ENCODE assay signal across 1 cellular context in the genomic region with DNA sequence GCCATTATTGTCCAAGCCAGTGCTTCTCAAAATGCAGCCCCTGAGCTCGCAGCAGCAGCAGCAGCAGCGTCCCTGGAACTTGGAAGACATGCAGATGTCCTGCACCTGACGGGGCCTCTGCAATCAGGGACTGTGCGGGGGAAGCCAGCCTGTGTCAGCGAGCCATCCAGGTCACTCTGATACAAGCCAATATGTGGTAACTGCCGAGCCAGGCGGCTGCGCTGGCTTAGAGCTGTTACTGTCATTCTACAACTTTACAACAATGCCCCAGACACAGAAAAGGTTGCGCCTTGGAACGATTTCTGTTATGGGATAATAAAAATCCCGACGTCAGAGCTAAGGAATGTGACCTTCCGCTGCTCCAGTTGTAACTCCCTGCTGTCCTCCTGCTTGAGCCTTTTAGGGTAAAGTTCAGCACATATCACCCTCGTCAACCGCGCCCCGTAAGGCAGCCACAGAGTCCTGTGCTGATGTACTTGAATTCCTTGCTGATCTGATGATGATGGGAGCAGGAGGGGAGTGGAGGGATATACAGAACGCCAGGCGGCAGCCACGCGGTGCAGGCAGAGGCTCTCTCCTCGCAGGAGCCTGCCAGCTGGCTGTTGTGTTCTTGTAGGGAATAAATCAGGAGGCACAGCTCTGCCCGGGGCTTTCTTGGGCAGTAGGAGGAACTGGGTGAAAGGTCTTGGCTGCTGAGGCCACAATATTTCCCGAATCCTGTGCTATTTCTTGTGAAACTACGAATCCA.
TF ChIP-seq lines count a peak whose summit lies in the region.

No MANE protein-coding gene starts in this region.

TF ChIP-seq in SK-N-SH, 30 proteins besides CTCF, POLR2A, EP300 and RAD21:
- TF ChIP-seq GATA2 (CRISPR knock-in tag; IDR thresholded peaks at IDR 0.05) = no peak
- no peak for TF ChIP-seq TAF1 (IDR thresholded peaks at IDR 0.05; ENCODE audit: borderline replicate concordance, low read depth, low read length)
- peak; percentile 52; the same call in 1 of the 2 replicates for TF ChIP-seq TEAD4 (IDR thresholded peaks at IDR 0.05; ENCODE audit: borderline replicate concordance, insufficient read depth)
- no peak for TF ChIP-seq REST (IDR thresholded peaks at IDR 0.05; ENCODE audit: low read depth, low read length)
- peak; percentile 34; the same call in 1 of the 2 replicates for TF ChIP-seq FOSL2 (IDR thresholded peaks at IDR 0.05; ENCODE audit: borderline replicate concordance, low read depth)
- no peak for TF ChIP-seq ELF1 (IDR thresholded peaks at IDR 0.05)
- TF ChIP-seq POLR2AphosphoS5 (IDR thresholded peaks at IDR 0.05; ENCODE audit: low read depth, low read length) = no peak
- no peak for TF ChIP-seq GABPA (IDR thresholded peaks at IDR 0.05; ENCODE audit: low read depth)
- TF ChIP-seq CHD2 (IDR thresholded peaks at IDR 0.05; ENCODE audit: low read length, partially characterized antibody) = peak; percentile 19
- TF ChIP-seq TCF12 (IDR thresholded peaks at IDR 0.05) = peak; percentile 46; the same call in 1 of the 2 replicates
- peak; percentile 72 for TF ChIP-seq MXI1 (IDR thresholded peaks at IDR 0.05; ENCODE audit: low read depth, low read length)
- 0 out of 2 replicates have a peak, but pooled peaks have one; percentile 16 for TF ChIP-seq SIN3A (IDR thresholded peaks at IDR 0.05; ENCODE audit: borderline replicate concordance, low read depth, low read length)
- TF ChIP-seq, protein P1, sequence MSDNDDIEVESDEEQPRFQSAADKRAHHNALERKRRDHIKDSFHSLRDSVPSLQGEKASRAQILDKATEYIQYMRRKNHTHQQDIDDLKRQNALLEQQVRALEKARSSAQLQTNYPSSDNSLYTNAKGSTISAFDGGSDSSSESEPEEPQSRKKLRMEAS (IDR thresholded peaks at IDR 0.05; ENCODE audit: low read depth) = peak; percentile 94
- TF ChIP-seq RXRA (IDR thresholded peaks at IDR 0.05; ENCODE audit: borderline replicate concordance, low read depth) = peak; percentile 43; the same call in 1 of the 2 replicates
- TF ChIP-seq FOXM1 (IDR thresholded peaks at IDR 0.05; ENCODE audit: low read depth) = no peak
- TF ChIP-seq MEF2A (IDR thresholded peaks at IDR 0.05; ENCODE audit: borderline replicate concordance, low read depth) = no peak
- TF ChIP-seq, protein P2, sequence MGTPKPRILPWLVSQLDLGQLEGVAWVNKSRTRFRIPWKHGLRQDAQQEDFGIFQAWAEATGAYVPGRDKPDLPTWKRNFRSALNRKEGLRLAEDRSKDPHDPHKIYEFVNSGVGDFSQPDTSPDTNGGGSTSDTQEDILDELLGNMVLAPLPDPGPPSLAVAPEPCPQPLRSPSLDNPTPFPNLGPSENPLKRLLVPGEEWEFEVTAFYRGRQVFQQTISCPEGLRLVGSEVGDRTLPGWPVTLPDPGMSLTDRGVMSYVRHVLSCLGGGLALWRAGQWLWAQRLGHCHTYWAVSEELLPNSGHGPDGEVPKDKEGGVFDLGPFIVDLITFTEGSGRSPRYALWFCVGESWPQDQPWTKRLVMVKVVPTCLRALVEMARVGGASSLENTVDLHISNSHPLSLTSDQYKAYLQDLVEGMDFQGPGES (IDR thresholded peaks at IDR 0.05; ENCODE audit: low read depth, low read length) = no peak
- TF ChIP-seq, protein P3, sequence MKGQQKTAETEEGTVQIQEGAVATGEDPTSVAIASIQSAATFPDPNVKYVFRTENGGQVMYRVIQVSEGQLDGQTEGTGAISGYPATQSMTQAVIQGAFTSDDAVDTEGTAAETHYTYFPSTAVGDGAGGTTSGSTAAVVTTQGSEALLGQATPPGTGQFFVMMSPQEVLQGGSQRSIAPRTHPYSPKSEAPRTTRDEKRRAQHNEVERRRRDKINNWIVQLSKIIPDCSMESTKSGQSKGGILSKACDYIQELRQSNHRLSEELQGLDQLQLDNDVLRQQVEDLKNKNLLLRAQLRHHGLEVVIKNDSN (IDR thresholded peaks at IDR 0.05; ENCODE audit: borderline replicate concordance, low read depth) = no peak
- TF ChIP-seq, protein P4, sequence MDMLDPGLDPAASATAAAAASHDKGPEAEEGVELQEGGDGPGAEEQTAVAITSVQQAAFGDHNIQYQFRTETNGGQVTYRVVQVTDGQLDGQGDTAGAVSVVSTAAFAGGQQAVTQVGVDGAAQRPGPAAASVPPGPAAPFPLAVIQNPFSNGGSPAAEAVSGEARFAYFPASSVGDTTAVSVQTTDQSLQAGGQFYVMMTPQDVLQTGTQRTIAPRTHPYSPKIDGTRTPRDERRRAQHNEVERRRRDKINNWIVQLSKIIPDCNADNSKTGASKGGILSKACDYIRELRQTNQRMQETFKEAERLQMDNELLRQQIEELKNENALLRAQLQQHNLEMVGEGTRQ (IDR thresholded peaks at IDR 0.05; ENCODE audit: borderline replicate concordance, low read depth, low read length) = no peak
- TF ChIP-seq EZH2phosphoT487 (IDR thresholded peaks at IDR 0.05; ENCODE audit: borderline replicate concordance, low read depth) = no peak
- no peak for TF ChIP-seq JUND (IDR thresholded peaks at IDR 0.05)
- TF ChIP-seq YY1 (IDR thresholded peaks at IDR 0.05; ENCODE audit: low read depth) = no peak
- TF ChIP-seq NFIC (IDR thresholded peaks at IDR 0.05; ENCODE audit: borderline replicate concordance) = no peak; the same call in 1 of the 2 replicates
- 0 out of 2 replicates have a peak, but pooled peaks have one; percentile 12 for TF ChIP-seq RFX5 (IDR thresholded peaks at IDR 0.05; ENCODE audit: low read length)
- TF ChIP-seq SMC3 (IDR thresholded peaks at IDR 0.05; ENCODE audit: low read depth, low read length) = peak; percentile 34
- TF ChIP-seq PBX3 (IDR thresholded peaks at IDR 0.05) = peak; percentile 30; the same call in 1 of the 2 replicates
- TF ChIP-seq RCOR1 (IDR thresholded peaks at IDR 0.05; ENCODE audit: low read length) = no peak
- TF ChIP-seq, protein P5, sequence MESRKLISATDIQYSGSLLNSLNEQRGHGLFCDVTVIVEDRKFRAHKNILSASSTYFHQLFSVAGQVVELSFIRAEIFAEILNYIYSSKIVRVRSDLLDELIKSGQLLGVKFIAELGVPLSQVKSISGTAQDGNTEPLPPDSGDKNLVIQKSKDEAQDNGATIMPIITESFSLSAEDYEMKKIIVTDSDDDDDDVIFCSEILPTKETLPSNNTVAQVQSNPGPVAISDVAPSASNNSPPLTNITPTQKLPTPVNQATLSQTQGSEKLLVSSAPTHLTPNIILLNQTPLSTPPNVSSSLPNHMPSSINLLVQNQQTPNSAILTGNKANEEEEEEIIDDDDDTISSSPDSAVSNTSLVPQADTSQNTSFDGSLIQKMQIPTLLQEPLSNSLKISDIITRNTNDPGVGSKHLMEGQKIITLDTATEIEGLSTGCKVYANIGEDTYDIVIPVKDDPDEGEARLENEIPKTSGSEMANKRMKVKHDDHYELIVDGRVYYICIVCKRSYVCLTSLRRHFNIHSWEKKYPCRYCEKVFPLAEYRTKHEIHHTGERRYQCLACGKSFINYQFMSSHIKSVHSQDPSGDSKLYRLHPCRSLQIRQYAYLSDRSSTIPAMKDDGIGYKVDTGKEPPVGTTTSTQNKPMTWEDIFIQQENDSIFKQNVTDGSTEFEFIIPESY (IDR thresholded peaks at IDR 0.05; ENCODE audit: borderline replicate concordance, low read depth) = no peak
- peak; percentile 17; the same call in 1 of the 2 replicates for TF ChIP-seq NRF1 (IDR thresholded peaks at IDR 0.05; ENCODE audit: low read depth, low read length)
- no peak for TF ChIP-seq FOXJ3 (CRISPR knock-in tag; IDR thresholded peaks at IDR 0.05)
